20 cellular contexts compared by ENCODE assay signal in genomic region chr2:217625475-217626245, GRCh38.
DNase-seq lines count a peak whose midpoint lies in the region; ATAC-seq and TF ChIP-seq lines count a peak whose summit lies in the region.
"Had no signal": no experiment of that assay in that cellular context is flagged by ENCODE, and none has a peak within 500 bp of the region (broad histone marks: within the 10 kb centered on the region; RNA-seq: fewer than 3 reads in every experiment).

No MANE protein-coding gene starts in this region.

- CTCF ChIA-PET in BJ (lab: Yijun Ruan, JAX): interaction anchor here (1.1 to 2.0 kb wide), 6 partner anchors 12 to 932 kb away, joined by 4 to 9 read pairs (median 6); no protein-coding TSS in a partner anchor

- ATAC-seq in HG03354 (IDR thresholded peaks at IDR 0.05; ENCODE audit: poor library complexity, severe bottlenecking, unreplicated experiment) (no peak), GM19035 (IDR thresholded peaks at IDR 0.05; ENCODE audit: unreplicated experiment) (no peak), HG03342 (IDR thresholded peaks at IDR 0.05; ENCODE audit: unreplicated experiment) (no peak)

- H3K27me3 ChIP-seq in BJ (ENCODE audit: control insufficient read depth, insufficient read depth, low read length): no peaks in the 10 kb centered on the region; the same call in 1 of the 2 replicates

- H3K36me3 ChIP-seq in BJ (ENCODE audit: control insufficient read depth, insufficient read depth, low read length): no peaks in the 10 kb centered on the region

- POLR2A ChIA-PET in BJ (lab: Charles Lee): interaction anchor here (0.6 kb wide), 1 partner anchor 57 kb away, joined by 3 read pairs; no protein-coding TSS in a partner anchor

- H3K4me3 ChIP-seq in BJ (ENCODE audit: low read depth, low read length) (no peak overlapping the region), skeletal muscle cell (ENCODE audit: low read depth, low read length) (no peak overlapping the region)

- DNase-seq in BJ (ENCODE audit: low read depth) (peak; percentile 89), amniotic epithelial cell (ENCODE audit: low read depth) (peak; percentile 36), fibroblast of the conjunctiva (ENCODE audit: low read depth) (peak; percentile 4), skeletal muscle cell (ENCODE audit: low read depth) (peak; percentile 63), iPS-NIHi7 (ENCODE audit: extremely low spot score) (no peak)
- DNase-seq: activated CD4-positive, CD25-positive, alpha-beta regulatory T cell treated with anti-CD3 and anti-CD28 coated beads, Interleukin-2, amount 50 U/mL, for 72 hours; activated CD8-positive, alpha-beta memory T cell treated with anti-CD3 and anti-CD28 coated beads, Interleukin-2, amount 50 U/mL, for 4 hours; activated naive CD4-positive, alpha-beta T cell treated with Interleukin-2 at 50 U/mL for 16 hours; caudate nucleus; DMS153; head of caudate nucleus; Karpas-422; naive B cell; NCI-H1417 treated with DMSO at 0.1 percent for 48 hours; NCI-H2171 treated with DMSO at 0.1 percent for 48 hours; NK-92 treated with Interleukin-12 subunit alpha and Interleukin-12 subunit beta, amount 100 ng/mL, for 24 hours; stimulated activated CD4-positive, alpha-beta T cell treated with anti-CD3 and anti-CD28 coated beads, Interleukin-15, amount 100 ng/mL, for 24 hours had no signal

- no peak for TF ChIP-seq CTCF in BJ (IDR thresholded peaks at IDR 0.05; ENCODE audit: insufficient read depth, low read depth, low read length)
